In genomic region chr4:91288702-91289311, GRCh38 we compare ENCODE assay signal across 21 cellular contexts.
DNase-seq lines count a peak whose midpoint lies in the region; ATAC-seq lines count a peak whose summit lies in the region.
"Had no signal": no experiment of that assay in that cellular context is flagged by ENCODE, and none has a peak within 500 bp of the region (broad histone marks: within the 10 kb centered on the region; RNA-seq: fewer than 3 reads in every experiment).

No MANE protein-coding gene starts in this region.

- H3K9me3 Mint-ChIP-seq in activated naive CD8-positive, alpha-beta T cell treated with anti-CD3 and anti-CD28 coated beads for 36 hours = peaks cover 1% of the 10 kb centered on the region
- H3K9me3 Mint-ChIP-seq: activated CD4-positive, alpha-beta T cell treated with anti-CD3 and anti-CD28 coated beads, Interleukin-2, amount 10 ng/mL, durations not matched to agents 24 days and 14 days had no signal

- no peaks in the 10 kb centered on the region for H3K4me1 Mint-ChIP-seq in activated naive CD8-positive, alpha-beta T cell treated with anti-CD3 and anti-CD28 coated beads for 36 hours
- H3K4me1 Mint-ChIP-seq: activated CD4-positive, alpha-beta T cell treated with anti-CD3 and anti-CD28 coated beads, Interleukin-2, amount 10 ng/mL, durations not matched to agents 24 days and 14 days had no signal

- DNase-seq in NCI-H2171 (lab: John Stamatoyannopoulos, UW) (peak; percentile 1), NCI-H2171 treated with DMSO at 0.1 percent for 48 hours (lab: John Stamatoyannopoulos, UW) (no peak), NCI-H1105 treated with DMSO at 0.1 percent for 48 hours (lab: John Stamatoyannopoulos, UW) (peak; percentile 46), SHP77 treated with DMSO at 0.1 percent for 48 hours (lab: John Stamatoyannopoulos, UW) (peak; percentile 8), renal cortical epithelial cell (ENCODE audit: low read depth) (peak; percentile 38), occipital lobe (lab: John Stamatoyannopoulos, UW) (no peak)
- DNase-seq in activated naive CD8-positive, alpha-beta T cell treated with anti-CD3 and anti-CD28 coated beads for 36 hours = no peak
- DNase-seq: activated CD4-positive, alpha-beta T cell treated with anti-CD3 and anti-CD28 coated beads, Interleukin-2, amount 10 ng/mL, durations not matched to agents 24 days and 14 days; activated gamma-delta T cell treated with Interleukin-2 at 50 U/mL for 16 hours; BE2C; dermis blood vessel endothelial cell; foreskin melanocyte; hypothalamus; KBM-7; NCI-H446; ovary; stimulated activated CD4-positive, alpha-beta T cell treated with anti-CD3 and anti-CD28 coated beads, Interleukin-2, amount 100 ng/mL, for 24 hours; stomach; upper lobe of right lung had no signal

- H3K4me3 Mint-ChIP-seq in activated naive CD8-positive, alpha-beta T cell treated with anti-CD3 and anti-CD28 coated beads for 36 hours = no peak overlapping the region
- H3K4me3 Mint-ChIP-seq: activated CD4-positive, alpha-beta T cell treated with anti-CD3 and anti-CD28 coated beads, Interleukin-2, amount 10 ng/mL, durations not matched to agents 24 days and 14 days had no signal

- H3K27me3 Mint-ChIP-seq in activated naive CD8-positive, alpha-beta T cell treated with anti-CD3 and anti-CD28 coated beads for 36 hours = no peaks in the 10 kb centered on the region
- H3K27me3 Mint-ChIP-seq: activated CD4-positive, alpha-beta T cell treated with anti-CD3 and anti-CD28 coated beads, Interleukin-2, amount 10 ng/mL, durations not matched to agents 24 days and 14 days had no signal

- ATAC-seq in HG03039 (IDR thresholded peaks at IDR 0.05; ENCODE audit: unreplicated experiment) = no peak
- ATAC-seq: Right ventricle myocardium inferior, upper lobe of right lung had no signal

- no peaks in the 10 kb centered on the region for H3K36me3 Mint-ChIP-seq in activated naive CD8-positive, alpha-beta T cell treated with anti-CD3 and anti-CD28 coated beads for 36 hours

- H3K27ac Mint-ChIP-seq in activated naive CD8-positive, alpha-beta T cell treated with anti-CD3 and anti-CD28 coated beads for 36 hours = no peak overlapping the region
- H3K27ac Mint-ChIP-seq: activated CD4-positive, alpha-beta T cell treated with anti-CD3 and anti-CD28 coated beads, Interleukin-2, amount 10 ng/mL, durations not matched to agents 24 days and 14 days had no signal

Comparison
In these comparisons a context has a peak if more than half of its experiments do, and no peak if none do; other contexts are left out.
1. DNase-seq: peak in NCI-H2171 (single experiment), NCI-H1105 treated with DMSO at 0.1 percent for 48 hours (single experiment), SHP77 treated with DMSO at 0.1 percent for 48 hours (single experiment) and renal cortical epithelial cell (single experiment); none in NCI-H2171 treated with DMSO at 0.1 percent for 48 hours (single experiment), activated naive CD8-positive, alpha-beta T cell treated with anti-CD3 and anti-CD28 coated beads for 36 hours (single experiment) and occipital lobe (single experiment).